8 cellular contexts compared by ENCODE assay signal in the genomic region with DNA sequence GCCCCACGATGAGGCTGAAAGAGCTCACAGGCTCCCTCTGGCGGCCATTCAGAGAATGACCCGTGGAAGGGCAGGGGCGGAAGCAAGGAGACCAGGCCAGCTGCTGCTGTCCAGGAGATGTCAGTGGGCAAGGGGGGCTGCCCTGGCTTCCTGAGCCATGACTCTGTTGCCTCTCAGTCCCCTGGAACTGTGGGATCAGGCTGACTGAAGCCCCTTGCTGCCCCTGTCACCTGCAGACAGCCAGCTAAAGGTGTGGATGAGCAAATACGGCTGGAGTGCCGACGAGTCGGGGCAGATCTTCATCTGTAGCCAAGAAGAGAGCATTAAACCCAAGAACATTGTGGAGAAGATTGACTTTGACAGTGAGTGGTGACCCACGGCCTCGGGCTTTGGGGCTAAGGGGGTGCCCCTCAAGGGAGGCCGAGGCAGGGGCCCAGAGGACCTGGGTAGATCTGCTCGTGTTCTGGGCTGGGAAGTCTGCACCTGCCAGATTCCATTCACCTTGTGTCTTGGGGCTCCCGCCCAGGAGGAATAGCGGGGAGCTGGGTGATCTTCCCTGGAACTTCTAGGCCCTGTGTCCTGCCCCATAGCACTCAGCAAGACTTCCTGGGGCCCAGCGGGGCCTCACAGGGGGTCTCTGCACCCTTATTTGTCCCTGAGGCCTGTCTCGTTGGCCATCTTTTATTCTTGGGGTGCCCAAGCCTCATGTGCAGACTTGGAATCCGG. TPM values are rescaled to one million over a fixed set of nuclear protein-coding genes. Genes with fewer than 3 reads are reported as not detected.
DNase-seq lines count a peak whose midpoint lies in the region; ATAC-seq and TF ChIP-seq lines count a peak whose summit lies in the region.

No MANE protein-coding gene starts in this region.

- ATAC-seq in GM21381 (IDR thresholded peaks at IDR 0.05; ENCODE audit: unreplicated experiment): no peak
- ATAC-seq in HG02973 (IDR thresholded peaks at IDR 0.05; ENCODE audit: unreplicated experiment): no peak

- 69 to 71% methylated on average over 17 of the region's 17 CpGs for WGBS in sigmoid colon, 2 donors

- H3K4me3 ChIP-seq in left ventricle myocardium inferior (no peak overlapping the region), sigmoid colon (no peak overlapping the region)

- peak; percentile 85 for DNase-seq in DMS 273 (lab: John Stamatoyannopoulos, UW; ENCODE audit: unreplicated experiment)
- peak; percentile 31 to 71 (median 58) for DNase-seq in T-helper 1 cell
- peak; percentile 49 for DNase-seq in amniotic epithelial cell (ENCODE audit: low read depth)
- DNase-seq in left ventricle myocardium inferior: peak; percentile 71
- peak; percentile 84 for DNase-seq in sigmoid colon

- TF ChIP-seq EP300 in Ishikawa (IDR thresholded peaks at IDR 0.05; ENCODE audit: borderline replicate concordance) (no peak), sigmoid colon (IDR thresholded peaks at IDR 0.05) (no peak)

- peak; percentile 61 for TF ChIP-seq RAD21 in Ishikawa (IDR thresholded peaks at IDR 0.05; ENCODE audit: low read depth)

- peak overlapping the region; percentile 46 for H3K27ac ChIP-seq in left ventricle myocardium inferior (replicated peaks)
- H3K27ac ChIP-seq in sigmoid colon: peak overlapping the region; percentile 2 to 59 (median 54)

- no peak for TF ChIP-seq POLR2A in sigmoid colon (IDR thresholded peaks at IDR 0.05)

- TF ChIP-seq CTCF in left ventricle myocardium inferior (IDR thresholded peaks at IDR 0.05; ENCODE audit: borderline replicate concordance) (peak; percentile 99), sigmoid colon (IDR thresholded peaks at IDR 0.05) (peak; percentile 87 to 95 (median 90))

- H3K27me3 ChIP-seq in left ventricle myocardium inferior (ENCODE audit: low read depth) (no peaks in the 10 kb centered on the region), sigmoid colon (no peaks in the 10 kb centered on the region)

- intact Hi-C loops in left ventricle myocardium inferior (cut with micrococcal nuclease) (loop anchor here (10.0 kb wide), 1 partner anchor 230 kb away; the partner anchor contains the start of gene FAM98C), sigmoid colon (cut with DNase I) (loop anchor here (1.0 kb wide), 1 partner anchor 232 kb away; the partner anchor contains the start of gene FAM98C)

- H3K36me3 ChIP-seq in left ventricle myocardium inferior (peaks cover 71% of the 10 kb centered on the region), sigmoid colon (peaks cover 11 to 73% (median 28%) of the 10 kb centered on the region in 4 donors)

- H3K4me1 ChIP-seq in left ventricle myocardium inferior: peaks cover 39% of the 10 kb centered on the region
- H3K4me1 ChIP-seq in sigmoid colon: peaks cover 0 to 6% (median 0%) of the 10 kb centered on the region in 4 donors

- H3K9me3 ChIP-seq in left ventricle myocardium inferior (replicated peaks) (no peaks in the 10 kb centered on the region), sigmoid colon (no peaks in the 10 kb centered on the region)

TF ChIP-seq in Ishikawa, 13 proteins besides CTCF, POLR2A, EP300 and RAD21:
- TF ChIP-seq FOXM1 (IDR thresholded peaks at IDR 0.05; ENCODE audit: borderline replicate concordance, low read depth) (no peak), MAX (IDR thresholded peaks at IDR 0.05) (no peak), TCF12 (IDR thresholded peaks at IDR 0.05; ENCODE audit: low read depth) (no peak), CEBPB (IDR thresholded peaks at IDR 0.05) (no peak), USF1 (IDR thresholded peaks at IDR 0.05) (no peak), TEAD4 (IDR thresholded peaks at IDR 0.05) (no peak), TAF1 (IDR thresholded peaks at IDR 0.05; ENCODE audit: low read depth) (no peak)
TF ChIP-seq in Ishikawa: peak in this region for 0.

RNA-seq across cellular contexts. Expression of gene ACTN4, which starts 12.5 kb away (rescaled TPM):
- total RNA-seq in left ventricle myocardium inferior (111 TPM), sigmoid colon (100 to 1,000 TPM; 131 to 328 (median 197) TPM)
- 100 to 1,000 TPM; 122 to 456 (median 176) TPM for polyA plus RNA-seq in sigmoid colon

RNA-seq across cellular contexts. Expression of gene EIF3K, which starts 15.9 kb away (rescaled TPM):
- total RNA-seq in left ventricle myocardium inferior (598 TPM), sigmoid colon (100 to 1,000 TPM; 469 to 803 (median 546) TPM)
- 100 to 1,000 TPM; 498 to 637 (median 574) TPM for polyA plus RNA-seq in sigmoid colon

RNA-seq across cellular contexts. Expression of gene MAP4K1, which starts 17.2 kb away (rescaled TPM):
- total RNA-seq in left ventricle myocardium inferior: 1.6 TPM
- total RNA-seq in sigmoid colon: 1 to 10 TPM; 1.2 to 8.9 (median 1.3) TPM
- polyA plus RNA-seq in sigmoid colon: 10 to 100 TPM in 1 of 3 donors, 1 to 10 TPM in 2; 1.6 to 29.7 (median 4.8) TPM
